Comparison of ENCODE assay signal across 18 cellular contexts in the genomic region with DNA sequence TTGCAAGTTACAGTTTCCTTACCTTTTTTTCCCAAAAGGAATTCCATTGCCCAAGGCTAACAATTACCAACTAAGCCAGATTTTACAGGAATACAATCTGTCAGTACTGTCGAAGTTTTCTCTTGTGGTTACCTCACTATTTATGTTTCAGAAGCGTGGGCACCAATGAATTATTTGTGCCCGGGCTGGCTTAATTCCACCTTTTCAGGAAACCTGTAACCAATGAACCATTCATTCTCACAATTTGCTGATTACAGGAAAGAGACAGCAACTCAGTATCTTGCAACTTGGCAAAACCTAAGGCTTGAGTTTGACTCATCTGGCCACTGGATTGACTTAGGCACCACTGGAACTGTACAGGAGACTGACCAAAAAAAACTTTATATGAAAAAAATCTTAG.
"Had no signal": no experiment of that assay in that cellular context is flagged by ENCODE, and none has a peak within 500 bp of the region (broad histone marks: within the 10 kb centered on the region; RNA-seq: fewer than 3 reads in every experiment).

No MANE protein-coding gene starts in this region.

- H3K27me3 ChIP-seq: esophagus muscularis mucosa, neutrophil, right lobe of liver had no signal

- FAIRE-seq: frontal cortex, islet of Langerhans, urothelium cell line had no signal

- H3K4me1 ChIP-seq: esophagus muscularis mucosa, right lobe of liver had no signal

- H3K4me3 ChIP-seq: esophagus muscularis mucosa, right lobe of liver, thoracic aorta had no signal

- H3K9me3 ChIP-seq: esophagus muscularis mucosa, neutrophil, right lobe of liver, thoracic aorta had no signal

- H3K36me3 ChIP-seq: esophagus muscularis mucosa, neutrophil, right lobe of liver, thoracic aorta had no signal

- DNase-seq: activated CD4-positive, alpha-beta T cell treated with anti-CD3 and anti-CD28 coated beads for 1 hour; activated CD4-positive, alpha-beta T cell treated with anti-CD3 and anti-CD28 coated beads, Interleukin-2, amount 10 ng/mL, durations not matched to agents 7 days and 5 days; activated CD8-positive, alpha-beta T cell treated with anti-CD3 and anti-CD28 coated beads for 36 hours; activated T-cell treated with anti-CD3 and anti-CD28 coated beads, Interleukin-2, amount 50 U/mL, for 4 hours; anterior cingulate cortex; endodermal cell; left cardiac atrium; left ventricle myocardium superior; right lobe of liver; stimulated activated CD4-positive, alpha-beta T cell treated with anti-CD3 and anti-CD28 coated beads, Interleukin-4, amount 100 ng/mL, for 1 hour; T-helper 17 cell; trophoblast cell had no signal

- H3K27ac ChIP-seq: esophagus muscularis mucosa, neutrophil, right lobe of liver, thoracic aorta had no signal
